In the genomic region with DNA sequence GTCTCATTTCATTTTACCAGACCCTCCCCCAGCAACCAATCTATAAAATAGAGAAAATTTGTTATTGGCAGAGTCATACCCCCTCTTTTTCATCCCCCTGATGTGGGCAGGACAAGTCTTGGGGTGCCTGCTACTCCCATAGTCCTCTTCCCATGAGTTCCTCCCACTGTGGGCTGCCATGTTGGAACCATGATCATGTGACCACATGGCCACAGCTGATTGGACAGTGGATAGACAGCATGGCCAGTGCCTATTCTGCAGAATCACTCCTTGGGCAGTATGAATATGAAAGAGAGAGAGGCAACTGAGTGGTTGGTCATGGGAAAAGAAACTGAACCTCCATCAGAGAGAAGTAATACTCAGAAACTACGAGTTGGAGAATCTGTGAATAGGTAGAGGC, we compare ENCODE assay signal across 17 cellular contexts.
A peak's percentile ranks its signal among the peaks of the same experiment; 100 is the strongest.
DNase-seq lines count a peak whose midpoint lies in the region; ATAC-seq, FAIRE-seq and TF ChIP-seq lines count a peak whose summit lies in the region.
"Had no signal": no experiment of that assay in that cellular context is flagged by ENCODE, and none has a peak within 500 bp of the region (broad histone marks: within the 10 kb centered on the region; RNA-seq: fewer than 3 reads in every experiment).

No MANE protein-coding gene starts in this region.

- H3K27me3 Mint-ChIP-seq in activated naive CD4-positive, alpha-beta T cell treated with anti-CD3 and anti-CD28 coated beads, Interleukin-2, amount 50 U/mL, for 24 hours = no peaks in the 10 kb centered on the region
- H3K27me3 Mint-ChIP-seq in type B pancreatic cell = peaks cover 2% of the 10 kb centered on the region

- no peak overlapping the region for H2AFZ ChIP-seq in GM12878 (ENCODE audit: control insufficient read depth, low read depth, low read length)

- H3K4me2 ChIP-seq in GM12878 (ENCODE audit: control insufficient read depth, insufficient read depth) = no peak overlapping the region
- H3K4me2 ChIP-seq: BLaER1 treated with 17β-estradiol and CSF1 and Interleukin-3, amounts not matched to agents 10 nM and 100 nM had no signal

- peak overlapping the region; percentile 8 for H3K27ac Mint-ChIP-seq in activated naive CD4-positive, alpha-beta T cell treated with anti-CD3 and anti-CD28 coated beads, Interleukin-2, amount 50 U/mL, for 24 hours
- peak overlapping the region in 1 of 2 donors; percentile 62 for H3K27ac Mint-ChIP-seq in activated naive CD4-positive, alpha-beta T cell treated with anti-CD3 and anti-CD28 coated beads, Interleukin-2, amount 50 U/mL, for 72 hours
- no peak overlapping the region for H3K27ac Mint-ChIP-seq in type B pancreatic cell
- H3K27ac Mint-ChIP-seq: CD4-positive, CD25-positive, alpha-beta regulatory T cell; H9 had no signal

- H3K36me3 ChIP-seq in GM12878 (ENCODE audit: control insufficient read depth in 2 of 2, insufficient read depth in 2 of 2, low read length in 1 of 2) = no peaks in the 10 kb centered on the region
- no peaks in the 10 kb centered on the region for H3K36me3 ChIP-seq in testis (ENCODE audit: low read depth, missing control alignments)
- H3K36me3 ChIP-seq: BLaER1 treated with 17β-estradiol and CSF1 and Interleukin-3, amounts not matched to agents 10 nM and 100 nM had no signal

- POLR2A ChIA-PET in GM12878 (lab: Charles Lee) = no interaction called here

- H3K9me3 Mint-ChIP-seq in activated naive CD4-positive, alpha-beta T cell treated with anti-CD3 and anti-CD28 coated beads, Interleukin-2, amount 50 U/mL, for 24 hours = no peaks in the 10 kb centered on the region
- peaks cover 10 to 19% of the 10 kb centered on the region in 2 donors for H3K9me3 Mint-ChIP-seq in activated naive CD4-positive, alpha-beta T cell treated with anti-CD3 and anti-CD28 coated beads, Interleukin-2, amount 50 U/mL, for 72 hours
- peaks cover 11% of the 10 kb centered on the region for H3K9me3 Mint-ChIP-seq in type B pancreatic cell

- peaks cover 70% of the 10 kb centered on the region for H3K4me1 Mint-ChIP-seq in activated naive CD4-positive, alpha-beta T cell treated with anti-CD3 and anti-CD28 coated beads, Interleukin-2, amount 50 U/mL, for 24 hours
- no peaks in the 10 kb centered on the region for H3K4me1 Mint-ChIP-seq in type B pancreatic cell (ENCODE audit: unreplicated experiment)

- H3K27me3 ChIP-seq in GM12878 (replicated peaks in 1 of 2; ENCODE audit: control insufficient read depth in 2 of 2, insufficient read depth in 2 of 2, low read length in 1 of 2) = peaks cover 0 to 3% of the 10 kb centered on the region in 2 experiments; a peak in 1 of 4 replicates
- no peaks in the 10 kb centered on the region for H3K27me3 ChIP-seq in testis
- H3K27me3 ChIP-seq: BLaER1 treated with 17β-estradiol and CSF1 and Interleukin-3, amounts not matched to agents 10 nM and 100 nM had no signal

- ATAC-seq in activated naive CD4-positive, alpha-beta T cell treated with anti-CD3 and anti-CD28 coated beads, Interleukin-2, amount 50 U/mL, for 72 hours = no peak
- ATAC-seq in GM12878 = no peak
- ATAC-seq in GM18861 (IDR thresholded peaks at IDR 0.05; ENCODE audit: unreplicated experiment) = no peak
- no peak for ATAC-seq in HG02678 (IDR thresholded peaks at IDR 0.05; ENCODE audit: unreplicated experiment)

- no peak overlapping the region for H3K4me3 Mint-ChIP-seq in activated naive CD4-positive, alpha-beta T cell treated with anti-CD3 and anti-CD28 coated beads, Interleukin-2, amount 50 U/mL, for 24 hours
- H3K4me3 Mint-ChIP-seq in type B pancreatic cell = no peak overlapping the region
- H3K4me3 Mint-ChIP-seq: CD4-positive, CD25-positive, alpha-beta regulatory T cell; H9 had no signal

- TF ChIP-seq POLR2A in GM12878 (IDR thresholded peaks at IDR 0.05; ENCODE audit: low read depth, low read length) (no peak), testis (IDR thresholded peaks at IDR 0.05) (no peak)

- no peaks in the 10 kb centered on the region for H3K79me2 ChIP-seq in GM12878 (ENCODE audit: control insufficient read depth, insufficient read depth, low read length)

- no peak for FAIRE-seq in GM12878 (lab: Jason Lieb, UNC)
- FAIRE-seq: GM12891 had no signal

- no peaks in the 10 kb centered on the region for H4K20me1 ChIP-seq in GM12878 (ENCODE audit: control insufficient read depth, insufficient read depth)
- H4K20me1 ChIP-seq: BLaER1 treated with 17β-estradiol and CSF1 and Interleukin-3, amounts not matched to agents 10 nM and 100 nM had no signal

- no peak for TF ChIP-seq CTCF in GM12878 (IDR thresholded peaks at IDR 0.05 in 2 of 3, conservative IDR thresholded peaks at IDR 0.05 in 1 of 3; ENCODE audit: control insufficient read depth in 2 of 3, extremely low read depth in 1 of 3, insufficient read depth in 1 of 3, low read depth in 3 of 3, low read length in 3 of 3)
- no peak for TF ChIP-seq CTCF in testis (IDR thresholded peaks at IDR 0.05)
- no peak for TF ChIP-seq CTCF in type B pancreatic cell (conservative IDR thresholded peaks at IDR 0.05)

- RAD21 ChIA-PET in GM12878 (lab: Charles Lee; ENCODE audit: unreplicated experiment) = no interaction called here

- no peak overlapping the region for H3K9ac ChIP-seq in GM12878 (ENCODE audit: control insufficient read depth, insufficient read depth, low read length)
- H3K9ac ChIP-seq: BLaER1 treated with 17β-estradiol and CSF1 and Interleukin-3, amounts not matched to agents 10 nM and 100 nM had no signal

- DNase-seq in activated naive CD4-positive, alpha-beta T cell treated with anti-CD3 and anti-CD28 coated beads, Interleukin-2, amount 50 U/mL, for 72 hours (ENCODE audit: low spot score in 2 of 2) = no peak
- no peak for DNase-seq in GM12878 (ENCODE audit: low read depth, low spot score)
- DNase-seq in testis = peak; percentile 32
- DNase-seq in type B pancreatic cell (ENCODE audit: extremely low spot score, unreplicated experiment) = no peak
- DNase-seq: AML-193; Calu3; CD4-positive, CD25-positive, alpha-beta regulatory T cell; DMS 273 treated with DMSO at 0.1 percent for 48 hours; GOT3; H9; KG1 had no signal

- TF ChIP-seq EP300 in Ishikawa (IDR thresholded peaks at IDR 0.05; ENCODE audit: borderline replicate concordance) (no peak), GM12878 (IDR thresholded peaks at IDR 0.05; ENCODE audit: borderline replicate concordance in 1 of 2, control insufficient read depth in 1 of 2, low read depth in 2 of 2, low read length in 2 of 2) (no peak)

- no TSS peak for BruUV-seq in GM12878 (replicated peaks; lab: Mats Ljungman, UMichigan)

- H3K27ac ChIP-seq in GM12878 (ENCODE audit: control insufficient read depth, insufficient read depth) (no peak overlapping the region), testis (no peak overlapping the region)
- H3K27ac ChIP-seq: BLaER1 treated with 17β-estradiol and CSF1 and Interleukin-3, amounts not matched to agents 10 nM and 100 nM had no signal

- H3K4me1 ChIP-seq in GM12878 (ENCODE audit: control insufficient read depth, insufficient read depth, low read length) (no peaks in the 10 kb centered on the region), testis (no peaks in the 10 kb centered on the region)

- intact Hi-C loops in GM12878 (cut with micrococcal nuclease; ENCODE audit: unreplicated experiment) = no loop called here
- intact Hi-C loops in testis (cut with DNase I; ENCODE audit: low total_unique reads) = no loop called here

- no peak overlapping the region for H3K4me3 ChIP-seq in GM12878
- H3K4me3 ChIP-seq in testis = no peak overlapping the region
- H3K4me3 ChIP-seq: BLaER1 treated with 17β-estradiol and CSF1 and Interleukin-3, amounts not matched to agents 10 nM and 100 nM had no signal

- no peak for TF ChIP-seq RAD21 in Ishikawa (IDR thresholded peaks at IDR 0.05; ENCODE audit: low read depth)
- no peak for TF ChIP-seq RAD21 in GM12878 (IDR thresholded peaks at IDR 0.05; ENCODE audit: insufficient read depth, low read depth, low read length)

- no peaks in the 10 kb centered on the region; the same call in 2 of the 3 replicates for H3K9me3 ChIP-seq in GM12878 (replicated peaks; ENCODE audit: control insufficient read depth, insufficient read depth, low read length)
- no peaks in the 10 kb centered on the region for H3K9me3 ChIP-seq in testis

- SMC1A ChIA-PET in GM12878 (lab: Charles Lee; ENCODE audit: uncharacterized antibody, unreplicated experiment) = no interaction called here

- WGBS in GM12878 (ENCODE audit: insufficient coverage, insufficient replicate concordance, low lambda C conversion rate, missing lambda C conversion rate) = 0% methylated on average over 1 of the region's 1 CpG
- WGBS in testis, 2 donors = 94 to 96% methylated on average over 1 of the region's 1 CpG

- in situ Hi-C loops in GM12878 (cut with MboI) = no loop called here

- CTCF ChIA-PET in GM12878 (lab: Yijun Ruan, JAX) = no interaction called here

- H3K36me3 Mint-ChIP-seq in activated naive CD4-positive, alpha-beta T cell treated with anti-CD3 and anti-CD28 coated beads, Interleukin-2, amount 50 U/mL, for 24 hours = peaks cover 2% of the 10 kb centered on the region
- peaks cover 12 to 24% of the 10 kb centered on the region in 2 donors for H3K36me3 Mint-ChIP-seq in activated naive CD4-positive, alpha-beta T cell treated with anti-CD3 and anti-CD28 coated beads, Interleukin-2, amount 50 U/mL, for 72 hours
- H3K36me3 Mint-ChIP-seq in type B pancreatic cell = no peaks in the 10 kb centered on the region
- H3K36me3 Mint-ChIP-seq: CD4-positive, CD25-positive, alpha-beta regulatory T cell had no signal

TF ChIP-seq in Ishikawa, 13 proteins besides CTCF, POLR2A, EP300 and RAD21 (continues in another document):
- TF ChIP-seq TEAD4 (IDR thresholded peaks at IDR 0.05) = no peak
- TF ChIP-seq CREB1 (IDR thresholded peaks at IDR 0.05; ENCODE audit: low read depth) = no peak
- no peak for TF ChIP-seq EGR1 (IDR thresholded peaks at IDR 0.05)

TF ChIP-seq in GM12878, 131 proteins besides CTCF, POLR2A, EP300 and RAD21 (continues in another document):
- TF ChIP-seq FOXM1 (IDR thresholded peaks at IDR 0.05; ENCODE audit: low read depth, low read length) = no peak
